Comparison of ENCODE assay signal across 1 cellular context in genomic region chr2:48322251-48322650, GRCh38.
TF ChIP-seq lines count a peak whose summit lies in the region.

No MANE protein-coding gene starts in this region.

TF ChIP-seq in WTC11, 78 proteins besides CTCF, POLR2A, EP300 and RAD21 (continued from another document):
- TF ChIP-seq, protein P1, sequence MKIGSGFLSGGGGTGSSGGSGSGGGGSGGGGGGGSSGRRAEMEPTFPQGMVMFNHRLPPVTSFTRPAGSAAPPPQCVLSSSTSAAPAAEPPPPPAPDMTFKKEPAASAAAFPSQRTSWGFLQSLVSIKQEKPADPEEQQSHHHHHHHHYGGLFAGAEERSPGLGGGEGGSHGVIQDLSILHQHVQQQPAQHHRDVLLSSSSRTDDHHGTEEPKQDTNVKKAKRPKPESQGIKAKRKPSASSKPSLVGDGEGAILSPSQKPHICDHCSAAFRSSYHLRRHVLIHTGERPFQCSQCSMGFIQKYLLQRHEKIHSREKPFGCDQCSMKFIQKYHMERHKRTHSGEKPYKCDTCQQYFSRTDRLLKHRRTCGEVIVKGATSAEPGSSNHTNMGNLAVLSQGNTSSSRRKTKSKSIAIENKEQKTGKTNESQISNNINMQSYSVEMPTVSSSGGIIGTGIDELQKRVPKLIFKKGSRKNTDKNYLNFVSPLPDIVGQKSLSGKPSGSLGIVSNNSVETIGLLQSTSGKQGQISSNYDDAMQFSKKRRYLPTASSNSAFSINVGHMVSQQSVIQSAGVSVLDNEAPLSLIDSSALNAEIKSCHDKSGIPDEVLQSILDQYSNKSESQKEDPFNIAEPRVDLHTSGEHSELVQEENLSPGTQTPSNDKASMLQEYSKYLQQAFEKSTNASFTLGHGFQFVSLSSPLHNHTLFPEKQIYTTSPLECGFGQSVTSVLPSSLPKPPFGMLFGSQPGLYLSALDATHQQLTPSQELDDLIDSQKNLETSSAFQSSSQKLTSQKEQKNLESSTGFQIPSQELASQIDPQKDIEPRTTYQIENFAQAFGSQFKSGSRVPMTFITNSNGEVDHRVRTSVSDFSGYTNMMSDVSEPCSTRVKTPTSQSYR (CRISPR knock-in tag; IDR thresholded peaks at IDR 0.05), result no peak
- TF ChIP-seq RORB (CRISPR knock-in tag; IDR thresholded peaks at IDR 0.05), result no peak
- no peak for TF ChIP-seq JUN (CRISPR knock-in tag; IDR thresholded peaks at IDR 0.05)
- TF ChIP-seq, protein P2, sequence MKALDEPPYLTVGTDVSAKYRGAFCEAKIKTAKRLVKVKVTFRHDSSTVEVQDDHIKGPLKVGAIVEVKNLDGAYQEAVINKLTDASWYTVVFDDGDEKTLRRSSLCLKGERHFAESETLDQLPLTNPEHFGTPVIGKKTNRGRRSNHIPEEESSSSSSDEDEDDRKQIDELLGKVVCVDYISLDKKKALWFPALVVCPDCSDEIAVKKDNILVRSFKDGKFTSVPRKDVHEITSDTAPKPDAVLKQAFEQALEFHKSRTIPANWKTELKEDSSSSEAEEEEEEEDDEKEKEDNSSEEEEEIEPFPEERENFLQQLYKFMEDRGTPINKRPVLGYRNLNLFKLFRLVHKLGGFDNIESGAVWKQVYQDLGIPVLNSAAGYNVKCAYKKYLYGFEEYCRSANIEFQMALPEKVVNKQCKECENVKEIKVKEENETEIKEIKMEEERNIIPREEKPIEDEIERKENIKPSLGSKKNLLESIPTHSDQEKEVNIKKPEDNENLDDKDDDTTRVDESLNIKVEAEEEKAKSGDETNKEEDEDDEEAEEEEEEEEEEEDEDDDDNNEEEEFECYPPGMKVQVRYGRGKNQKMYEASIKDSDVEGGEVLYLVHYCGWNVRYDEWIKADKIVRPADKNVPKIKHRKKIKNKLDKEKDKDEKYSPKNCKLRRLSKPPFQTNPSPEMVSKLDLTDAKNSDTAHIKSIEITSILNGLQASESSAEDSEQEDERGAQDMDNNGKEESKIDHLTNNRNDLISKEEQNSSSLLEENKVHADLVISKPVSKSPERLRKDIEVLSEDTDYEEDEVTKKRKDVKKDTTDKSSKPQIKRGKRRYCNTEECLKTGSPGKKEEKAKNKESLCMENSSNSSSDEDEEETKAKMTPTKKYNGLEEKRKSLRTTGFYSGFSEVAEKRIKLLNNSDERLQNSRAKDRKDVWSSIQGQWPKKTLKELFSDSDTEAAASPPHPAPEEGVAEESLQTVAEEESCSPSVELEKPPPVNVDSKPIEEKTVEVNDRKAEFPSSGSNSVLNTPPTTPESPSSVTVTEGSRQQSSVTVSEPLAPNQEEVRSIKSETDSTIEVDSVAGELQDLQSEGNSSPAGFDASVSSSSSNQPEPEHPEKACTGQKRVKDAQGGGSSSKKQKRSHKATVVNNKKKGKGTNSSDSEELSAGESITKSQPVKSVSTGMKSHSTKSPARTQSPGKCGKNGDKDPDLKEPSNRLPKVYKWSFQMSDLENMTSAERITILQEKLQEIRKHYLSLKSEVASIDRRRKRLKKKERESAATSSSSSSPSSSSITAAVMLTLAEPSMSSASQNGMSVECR (CRISPR knock-in tag; IDR thresholded peaks at IDR 0.05; ENCODE audit: borderline replicate concordance), result no peak
- TF ChIP-seq MYBL2 (CRISPR knock-in tag; IDR thresholded peaks at IDR 0.05), result no peak
- no peak for TF ChIP-seq TCF7 (CRISPR knock-in tag; IDR thresholded peaks at IDR 0.05; ENCODE audit: low read depth)
- TF ChIP-seq ZNF416 (CRISPR knock-in tag; IDR thresholded peaks at IDR 0.05), result no peak
- TF ChIP-seq IRF2 (CRISPR knock-in tag; IDR thresholded peaks at IDR 0.05; ENCODE audit: borderline replicate concordance, low read depth), result no peak
- no peak for TF ChIP-seq NR2C2 (CRISPR knock-in tag; IDR thresholded peaks at IDR 0.05)
- no peak for TF ChIP-seq FOXK1 (CRISPR knock-in tag; IDR thresholded peaks at IDR 0.05)
- TF ChIP-seq OVOL2 (CRISPR knock-in tag; IDR thresholded peaks at IDR 0.05; ENCODE audit: borderline replicate concordance), result no peak
- TF ChIP-seq, protein P3, sequence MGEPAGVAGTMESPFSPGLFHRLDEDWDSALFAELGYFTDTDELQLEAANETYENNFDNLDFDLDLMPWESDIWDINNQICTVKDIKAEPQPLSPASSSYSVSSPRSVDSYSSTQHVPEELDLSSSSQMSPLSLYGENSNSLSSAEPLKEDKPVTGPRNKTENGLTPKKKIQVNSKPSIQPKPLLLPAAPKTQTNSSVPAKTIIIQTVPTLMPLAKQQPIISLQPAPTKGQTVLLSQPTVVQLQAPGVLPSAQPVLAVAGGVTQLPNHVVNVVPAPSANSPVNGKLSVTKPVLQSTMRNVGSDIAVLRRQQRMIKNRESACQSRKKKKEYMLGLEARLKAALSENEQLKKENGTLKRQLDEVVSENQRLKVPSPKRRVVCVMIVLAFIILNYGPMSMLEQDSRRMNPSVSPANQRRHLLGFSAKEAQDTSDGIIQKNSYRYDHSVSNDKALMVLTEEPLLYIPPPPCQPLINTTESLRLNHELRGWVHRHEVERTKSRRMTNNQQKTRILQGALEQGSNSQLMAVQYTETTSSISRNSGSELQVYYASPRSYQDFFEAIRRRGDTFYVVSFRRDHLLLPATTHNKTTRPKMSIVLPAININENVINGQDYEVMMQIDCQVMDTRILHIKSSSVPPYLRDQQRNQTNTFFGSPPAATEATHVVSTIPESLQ (CRISPR knock-in tag; IDR thresholded peaks at IDR 0.05), result no peak
- TF ChIP-seq, protein P4, sequence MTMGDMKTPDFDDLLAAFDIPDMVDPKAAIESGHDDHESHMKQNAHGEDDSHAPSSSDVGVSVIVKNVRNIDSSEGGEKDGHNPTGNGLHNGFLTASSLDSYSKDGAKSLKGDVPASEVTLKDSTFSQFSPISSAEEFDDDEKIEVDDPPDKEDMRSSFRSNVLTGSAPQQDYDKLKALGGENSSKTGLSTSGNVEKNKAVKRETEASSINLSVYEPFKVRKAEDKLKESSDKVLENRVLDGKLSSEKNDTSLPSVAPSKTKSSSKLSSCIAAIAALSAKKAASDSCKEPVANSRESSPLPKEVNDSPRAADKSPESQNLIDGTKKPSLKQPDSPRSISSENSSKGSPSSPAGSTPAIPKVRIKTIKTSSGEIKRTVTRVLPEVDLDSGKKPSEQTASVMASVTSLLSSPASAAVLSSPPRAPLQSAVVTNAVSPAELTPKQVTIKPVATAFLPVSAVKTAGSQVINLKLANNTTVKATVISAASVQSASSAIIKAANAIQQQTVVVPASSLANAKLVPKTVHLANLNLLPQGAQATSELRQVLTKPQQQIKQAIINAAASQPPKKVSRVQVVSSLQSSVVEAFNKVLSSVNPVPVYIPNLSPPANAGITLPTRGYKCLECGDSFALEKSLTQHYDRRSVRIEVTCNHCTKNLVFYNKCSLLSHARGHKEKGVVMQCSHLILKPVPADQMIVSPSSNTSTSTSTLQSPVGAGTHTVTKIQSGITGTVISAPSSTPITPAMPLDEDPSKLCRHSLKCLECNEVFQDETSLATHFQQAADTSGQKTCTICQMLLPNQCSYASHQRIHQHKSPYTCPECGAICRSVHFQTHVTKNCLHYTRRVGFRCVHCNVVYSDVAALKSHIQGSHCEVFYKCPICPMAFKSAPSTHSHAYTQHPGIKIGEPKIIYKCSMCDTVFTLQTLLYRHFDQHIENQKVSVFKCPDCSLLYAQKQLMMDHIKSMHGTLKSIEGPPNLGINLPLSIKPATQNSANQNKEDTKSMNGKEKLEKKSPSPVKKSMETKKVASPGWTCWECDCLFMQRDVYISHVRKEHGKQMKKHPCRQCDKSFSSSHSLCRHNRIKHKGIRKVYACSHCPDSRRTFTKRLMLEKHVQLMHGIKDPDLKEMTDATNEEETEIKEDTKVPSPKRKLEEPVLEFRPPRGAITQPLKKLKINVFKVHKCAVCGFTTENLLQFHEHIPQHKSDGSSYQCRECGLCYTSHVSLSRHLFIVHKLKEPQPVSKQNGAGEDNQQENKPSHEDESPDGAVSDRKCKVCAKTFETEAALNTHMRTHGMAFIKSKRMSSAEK (CRISPR knock-in tag; IDR thresholded peaks at IDR 0.05; ENCODE audit: borderline replicate concordance), result no peak
